ENCODE assay signal across 12 cellular contexts in the genomic region with DNA sequence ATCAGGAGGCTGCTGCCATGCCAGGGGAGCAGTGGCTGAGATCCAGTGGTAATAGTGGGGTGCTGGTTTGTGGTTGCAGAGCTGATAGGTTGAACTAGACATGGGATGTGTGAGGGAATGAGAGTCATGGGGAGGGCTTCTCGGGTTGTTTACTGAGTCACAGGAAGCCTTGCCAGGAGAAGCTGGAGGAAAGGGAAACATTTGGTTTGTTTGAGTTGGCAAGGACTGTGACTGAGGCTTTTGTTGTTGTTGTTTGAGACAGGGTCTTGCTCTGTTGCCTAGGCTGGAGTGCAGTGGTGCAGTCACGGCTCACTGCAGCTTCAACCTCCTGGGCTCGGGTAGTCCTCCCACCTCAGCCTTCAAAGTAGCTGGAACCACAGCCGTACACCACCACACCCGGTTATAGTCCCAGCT. TPM values are rescaled to one million over a fixed set of nuclear protein-coding genes. Genes with fewer than 3 reads are reported as not detected.
A peak's percentile ranks its signal among the peaks of the same experiment; 100 is the strongest.
DNase-seq lines count a peak whose midpoint lies in the region; TF ChIP-seq lines count a peak whose summit lies in the region.
"Had no signal": no experiment of that assay in that cellular context is flagged by ENCODE, and none has a peak within 500 bp of the region (broad histone marks: within the 10 kb centered on the region; RNA-seq: fewer than 3 reads in every experiment).

No MANE protein-coding gene starts in this region.

- H3K4me3 Mint-ChIP-seq in T-helper 2 cell treated with Interferon-gamma antibody and Interleukin-4, amounts not matched to agents 5 μg/mL and 100 μg/mL, for 36 hours, result no peak overlapping the region
- H3K4me3 Mint-ChIP-seq in activated T-helper 1 cell treated with anti-CD3 and anti-CD28 coated beads, Interleukin-12 subunit alpha, Interleukin-12 subunit beta, Interleukin-2, Interleukin-4 antibody, amounts not matched to agents 30 ng/mL and 10 ng/mL and 1 ng/mL, durations not matched to agents 14 hours and 24 hours and 36 hours, result no peak overlapping the region

- DNase-seq in T-helper 2 cell treated with Interferon-gamma antibody and Interleukin-4, amounts not matched to agents 5 μg/mL and 100 μg/mL, for 36 hours (ENCODE audit: low spot score), result no peak
- DNase-seq in T-helper 2 cell (no peak), cardiac septum (ENCODE audit: low spot score) (peak; percentile 63), suprapubic skin (ENCODE audit: low spot score in 2 of 2) (no peak), colonic mucosa (no peak), OCI-M2 (lab: John Stamatoyannopoulos, UW; ENCODE audit: unreplicated experiment) (no peak), caudate nucleus (lab: John Stamatoyannopoulos, UW) (no peak)
- no peak for DNase-seq in activated T-helper 1 cell treated with anti-CD3 and anti-CD28 coated beads, Interleukin-12 subunit alpha, Interleukin-12 subunit beta, Interleukin-2, Interleukin-4 antibody, amounts not matched to agents 30 ng/mL and 10 ng/mL and 1 ng/mL, durations not matched to agents 14 hours and 24 hours and 36 hours (ENCODE audit: low spot score)
- DNase-seq: C1 segment of cervical spinal cord, NCI-H526 treated with DMSO at 0.1 percent for 48 hours, nucleus accumbens had no signal

- H3K4me1 Mint-ChIP-seq in T-helper 2 cell treated with Interferon-gamma antibody and Interleukin-4, amounts not matched to agents 5 μg/mL and 100 μg/mL, for 36 hours (ENCODE audit: low read depth), result no peaks in the 10 kb centered on the region
- no peaks in the 10 kb centered on the region for H3K4me1 Mint-ChIP-seq in activated T-helper 1 cell treated with anti-CD3 and anti-CD28 coated beads, Interleukin-12 subunit alpha, Interleukin-12 subunit beta, Interleukin-2, Interleukin-4 antibody, amounts not matched to agents 30 ng/mL and 10 ng/mL and 1 ng/mL, durations not matched to agents 14 hours and 24 hours and 36 hours (ENCODE audit: low read depth)

- no peak for TF ChIP-seq EP300 in suprapubic skin (IDR thresholded peaks at IDR 0.05)

- no peaks in the 10 kb centered on the region for H3K9me3 Mint-ChIP-seq in T-helper 2 cell treated with Interferon-gamma antibody and Interleukin-4, amounts not matched to agents 5 μg/mL and 100 μg/mL, for 36 hours
- H3K9me3 Mint-ChIP-seq in activated T-helper 1 cell treated with anti-CD3 and anti-CD28 coated beads, Interleukin-12 subunit alpha, Interleukin-12 subunit beta, Interleukin-2, Interleukin-4 antibody, amounts not matched to agents 30 ng/mL and 10 ng/mL and 1 ng/mL, durations not matched to agents 14 hours and 24 hours and 36 hours, result no peaks in the 10 kb centered on the region

- H3K36me3 ChIP-seq in suprapubic skin (peaks cover 90% of the 10 kb centered on the region), colonic mucosa (peaks cover 34% of the 10 kb centered on the region)

- H3K27me3 Mint-ChIP-seq in T-helper 2 cell treated with Interferon-gamma antibody and Interleukin-4, amounts not matched to agents 5 μg/mL and 100 μg/mL, for 36 hours (ENCODE audit: low read depth), result no peaks in the 10 kb centered on the region
- H3K27me3 Mint-ChIP-seq in activated T-helper 1 cell treated with anti-CD3 and anti-CD28 coated beads, Interleukin-12 subunit alpha, Interleukin-12 subunit beta, Interleukin-2, Interleukin-4 antibody, amounts not matched to agents 30 ng/mL and 10 ng/mL and 1 ng/mL, durations not matched to agents 14 hours and 24 hours and 36 hours (ENCODE audit: insufficient read depth), result no peaks in the 10 kb centered on the region

- H3K4me3 ChIP-seq in suprapubic skin, result no peak overlapping the region
- no peak overlapping the region for H3K4me3 ChIP-seq in colonic mucosa

- peak overlapping the region; percentile 46 for H3K27ac Mint-ChIP-seq in T-helper 2 cell treated with Interferon-gamma antibody and Interleukin-4, amounts not matched to agents 5 μg/mL and 100 μg/mL, for 36 hours
- peak overlapping the region; percentile 61 for H3K27ac Mint-ChIP-seq in activated T-helper 1 cell treated with anti-CD3 and anti-CD28 coated beads, Interleukin-12 subunit alpha, Interleukin-12 subunit beta, Interleukin-2, Interleukin-4 antibody, amounts not matched to agents 30 ng/mL and 10 ng/mL and 1 ng/mL, durations not matched to agents 14 hours and 24 hours and 36 hours

- H3K9ac ChIP-seq in colonic mucosa (ENCODE audit: low read depth in 2 of 2, low read length in 2 of 2), result no peak overlapping the region

- H3K9me3 ChIP-seq in suprapubic skin (no peaks in the 10 kb centered on the region), colonic mucosa (no peaks in the 10 kb centered on the region)

- H3K27me3 ChIP-seq in suprapubic skin (no peaks in the 10 kb centered on the region), colonic mucosa (no peaks in the 10 kb centered on the region)

- intact Hi-C loops in activated T-helper 1 cell treated with anti-CD3 and anti-CD28 coated beads, Interleukin-12 subunit alpha, Interleukin-12 subunit beta, Interleukin-2, Interleukin-4 antibody, amounts not matched to agents 30 ng/mL and 10 ng/mL and 1 ng/mL, durations not matched to agents 14 hours and 24 hours and 36 hours (cut with micrococcal nuclease), result no loop called here
- intact Hi-C loops in cardiac septum (cut with DNase I) (no loop called here), colonic mucosa (cut with DNase I) (no loop called here)

- peaks cover 61% of the 10 kb centered on the region for H3K36me3 Mint-ChIP-seq in T-helper 2 cell treated with Interferon-gamma antibody and Interleukin-4, amounts not matched to agents 5 μg/mL and 100 μg/mL, for 36 hours (ENCODE audit: low read depth)
- peaks cover 53% of the 10 kb centered on the region for H3K36me3 Mint-ChIP-seq in activated T-helper 1 cell treated with anti-CD3 and anti-CD28 coated beads, Interleukin-12 subunit alpha, Interleukin-12 subunit beta, Interleukin-2, Interleukin-4 antibody, amounts not matched to agents 30 ng/mL and 10 ng/mL and 1 ng/mL, durations not matched to agents 14 hours and 24 hours and 36 hours (ENCODE audit: low read depth)

- TF ChIP-seq CTCF in suprapubic skin (IDR thresholded peaks at IDR 0.05) (no peak), colonic mucosa (IDR thresholded peaks at IDR 0.05) (no peak)

- peaks cover 8% of the 10 kb centered on the region for H3K4me1 ChIP-seq in suprapubic skin
- H3K4me1 ChIP-seq in colonic mucosa, result no peaks in the 10 kb centered on the region

- TF ChIP-seq POLR2A in suprapubic skin (IDR thresholded peaks at IDR 0.05), result no peak

- 70% methylated on average over 5 of the region's 5 CpGs for WGBS in suprapubic skin

- peak overlapping the region; percentile 30 for H3K27ac ChIP-seq in suprapubic skin
- H3K27ac ChIP-seq in colonic mucosa, result no peak overlapping the region
- H3K27ac ChIP-seq in caudate nucleus (ENCODE audit: low read depth, low read length), result no peak overlapping the region

RNA-seq across cellular contexts. Expression of a gene that starts 49.3 kb away (rescaled TPM):
- 97.6 and 98.1 TPM in 2 replicates for total RNA-seq in activated T-helper 1 cell treated with anti-CD3 and anti-CD28 coated beads, Interleukin-12 subunit alpha, Interleukin-12 subunit beta, Interleukin-2, Interleukin-4 antibody, amounts not matched to agents 30 ng/mL and 10 ng/mL and 1 ng/mL, durations not matched to agents 14 hours and 24 hours and 36 hours
- 38.0 TPM for total RNA-seq in cardiac septum
- total RNA-seq in suprapubic skin, result 10 to 100 TPM; 26.7 to 97.3 (median 42.5) TPM
- 10 to 100 TPM; 46.3 to 85.2 TPM for total RNA-seq in colonic mucosa

RNA-seq across cellular contexts. Expression of a gene that starts 55.1 kb away (rescaled TPM):
- total RNA-seq in activated T-helper 1 cell treated with anti-CD3 and anti-CD28 coated beads, Interleukin-12 subunit alpha, Interleukin-12 subunit beta, Interleukin-2, Interleukin-4 antibody, amounts not matched to agents 30 ng/mL and 10 ng/mL and 1 ng/mL, durations not matched to agents 14 hours and 24 hours and 36 hours, result not detected in 2 replicates
- total RNA-seq in cardiac septum (not detected), suprapubic skin (not detected), colonic mucosa (not detected)
- total RNA-seq: H1 had no signal
